ENCODE assay signal across 8 cellular contexts in the genomic region with DNA sequence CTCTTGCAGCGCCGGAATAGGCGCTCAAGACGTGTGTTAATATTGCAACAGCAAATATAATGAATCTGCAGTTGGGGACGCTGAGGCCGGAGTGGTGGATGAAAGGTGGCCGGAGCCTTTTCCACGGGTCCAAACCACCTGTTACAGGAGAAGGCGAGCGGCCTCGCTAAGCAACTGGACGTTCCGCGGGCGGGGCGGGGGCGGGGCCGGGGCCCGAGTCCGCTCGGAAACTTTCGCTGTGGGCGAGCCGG. TPM values are rescaled to one million over a fixed set of nuclear protein-coding genes. Genes with fewer than 3 reads are reported as not detected.
DNase-seq lines count a peak whose midpoint lies in the region; ATAC-seq and TF ChIP-seq lines count a peak whose summit lies in the region.

No MANE protein-coding gene starts in this region.

- H3K9me3 ChIP-seq in AG04450 (ENCODE audit: control insufficient read depth, insufficient read depth, low read length): no peaks in the 10 kb centered on the region; the same call in 1 of the 2 replicates
- H3K9me3 ChIP-seq in HAP-1: no peaks in the 10 kb centered on the region
- no peaks in the 10 kb centered on the region for H3K9me3 ChIP-seq in mononuclear cell (ENCODE audit: low read depth, low read length)

- no peak for TF ChIP-seq CTCF in AG04450 (IDR thresholded peaks at IDR 0.05; ENCODE audit: low read depth, low read length)
- TF ChIP-seq CTCF in astrocyte of the cerebellum (IDR thresholded peaks at IDR 0.05; ENCODE audit: low read depth, low read length, missing control alignments): no peak

- H3K27me3 ChIP-seq in AG04450 (ENCODE audit: control insufficient read depth, insufficient read depth, low read length) (peaks cover 11% of the 10 kb centered on the region), HAP-1 (ENCODE audit: low read depth) (no peaks in the 10 kb centered on the region), mononuclear cell (ENCODE audit: insufficient read depth, low read length) (peaks cover 12% of the 10 kb centered on the region)

- in situ Hi-C loops in HAP-1 (cut with MboI; ENCODE audit: low sequenced_read_pairs): loop anchor here (25.0 kb wide), 1 partner anchor 818 kb away; no protein-coding TSS in a partner anchor
- in situ Hi-C loops in astrocyte of the cerebellum (cut with HindIII; ENCODE audit: low sequenced_read_pairs): loop anchor here (5.0 kb wide), 1 partner anchor 38 kb away; no protein-coding TSS in a partner anchor

- no peak overlapping the region for H3K27ac ChIP-seq in AG04450 (ENCODE audit: low read depth, low read length)

- no peaks in the 10 kb centered on the region; the same call in 1 of the 2 replicates for H3K36me3 ChIP-seq in HAP-1 (replicated peaks)

- peaks cover 4% of the 10 kb centered on the region for H3K4me1 ChIP-seq in HAP-1
- H3K4me1 ChIP-seq in mononuclear cell (ENCODE audit: insufficient read depth, low read length): peaks cover 19% of the 10 kb centered on the region

- no peak for DNase-seq in AG04450 (ENCODE audit: low read depth, low spot score)
- DNase-seq in HAP-1 (ENCODE audit: low spot score in 2 of 2): no peak
- DNase-seq in astrocyte of the cerebellum (ENCODE audit: low read depth): no peak
- DNase-seq in HuH-7.5 (ENCODE audit: low spot score): no peak
- no peak for DNase-seq in NCI-H82 treated with DMSO at 0.1 percent for 48 hours (lab: John Stamatoyannopoulos, UW; ENCODE audit: unreplicated experiment)
- DNase-seq in hepatic stellate cell (ENCODE audit: low spot score): no peak

- CTCF ChIA-PET in AG04450 (lab: Charles Lee): interaction anchor here (0.8 to 19.8 kb wide), 3 partner anchors 12 to 59 kb away, joined by 3 to 310 read pairs (median 25); no protein-coding TSS in a partner anchor

- POLR2A ChIA-PET in AG04450 (lab: Yijun Ruan, JAX): interaction anchor here (0.6 to 1.0 kb wide), 4 partner anchors 9 to 371 kb away, joined by 3 to 7 read pairs (median 4); a partner anchor contains a TSS

- ATAC-seq in HG03045 (IDR thresholded peaks at IDR 0.05; ENCODE audit: unreplicated experiment): no peak

- H3K4me3 ChIP-seq in AG04450 (ENCODE audit: low read depth, low read length) (peak overlapping the region; percentile 52), HAP-1 (peak overlapping the region; percentile 9), astrocyte of the cerebellum (ENCODE audit: low read depth, low read length) (peak overlapping the region; percentile 90), mononuclear cell (ENCODE audit: low read length) (peak overlapping the region; percentile 54)

RNA-seq across cellular contexts. Expression of a gene that starts 0.3 kb away (rescaled TPM):
- 46.8 and 64.6 TPM in 2 replicates for polyA plus RNA-seq in AG04450 (2011; rRNA removed)
- polyA minus RNA-seq in AG04450 (2011; rRNA and poly(A)+ RNA removed): 51.3 and 72.8 TPM in 2 replicates
- 0.42 TPM for total RNA-seq in mononuclear cell

Comparison
In these comparisons a context has a peak if more than half of its experiments do, and no peak if none do; other contexts are left out.
1. H3K4me3 ChIP-seq: peak in every context shown above with its lines; median percentile 90 in astrocyte of the cerebellum; 54 in mononuclear cell; 52 in AG04450; 9 in HAP-1.